Comparison of ENCODE assay signal across 29 cellular contexts in genomic region chr17:74160656-74161500, GRCh38.
"Had no signal": no experiment of that assay in that cellular context is flagged by ENCODE, and none has a peak within 500 bp of the region (broad histone marks: within the 10 kb centered on the region; RNA-seq: fewer than 3 reads in every experiment).

No MANE protein-coding gene starts in this region.

- H3K4me3 ChIP-seq: heart left ventricle, left ventricle myocardium inferior, lung, mucosa of descending colon, pancreas, spleen, thoracic aorta, uterus had no signal

- H3K4me1 ChIP-seq: foreskin keratinocyte, heart left ventricle, left ventricle myocardium inferior, pancreas, uterus had no signal

- H3K36me3 ChIP-seq: heart left ventricle, left ventricle myocardium inferior, pancreas, spleen, thoracic aorta, uterus had no signal

- H3K27ac ChIP-seq: foreskin keratinocyte, heart left ventricle, left ventricle myocardium inferior, pancreas, spleen, thoracic aorta, uterus had no signal

- H3K4me3 Mint-ChIP-seq: activated B cell treated with CpG ODN at 0.5 μM for 24 hours; activated CD8-positive, alpha-beta memory T cell treated with anti-CD3 and anti-CD28 coated beads, Interleukin-2, amount 10 ng/mL, durations not matched to agents 7 days and 5 days; activated CD8-positive, alpha-beta T cell treated with anti-CD3 and anti-CD28 coated beads for 36 hours; activated naive CD4-positive, alpha-beta T cell treated with anti-CD3 and anti-CD28 coated beads for 36 hours; activated naive CD8-positive, alpha-beta T cell treated with anti-CD3 and anti-CD28 coated beads, Interleukin-2, amount 50 U/mL, for 24 hours; endodermal cell; immature natural killer cell; natural killer cell treated with Interleukin-12 subunit alpha and Interleukin-12 subunit beta and Interleukin-15 and Interleukin-18, amount 100 ng/mL, for 72 hours; T-cell had no signal

- H3K9me3 ChIP-seq: heart left ventricle, left ventricle myocardium inferior, mucosa of descending colon, pancreas, spleen, thoracic aorta, uterus had no signal

- H3K4me1 Mint-ChIP-seq: activated CD8-positive, alpha-beta memory T cell treated with anti-CD3 and anti-CD28 coated beads, Interleukin-2, amount 10 ng/mL, durations not matched to agents 7 days and 5 days; activated naive CD8-positive, alpha-beta T cell treated with anti-CD3 and anti-CD28 coated beads, Interleukin-2, amount 50 U/mL, for 24 hours; endodermal cell; immature natural killer cell; T-cell had no signal

- ATAC-seq: activated CD8-positive, alpha-beta memory T cell treated with anti-CD3 and anti-CD28 coated beads, Interleukin-2, amount 10 ng/mL, durations not matched to agents 7 days and 5 days; activated CD8-positive, alpha-beta T cell treated with anti-CD3 and anti-CD28 coated beads for 36 hours; activated naive CD8-positive, alpha-beta T cell treated with anti-CD3 and anti-CD28 coated beads, Interleukin-2, amount 50 U/mL, for 24 hours; esophagus mucosa; foreskin keratinocyte; heart left ventricle; mucosa of descending colon; pancreas; right cardiac atrium; stimulated activated naive CD8-positive, alpha-beta T cell treated with anti-CD3 and anti-CD28 coated beads, Interleukin-15, Interleukin-2, amounts not matched to agents 100 U/mL and 50 U/mL, for 24 hours; T-cell had no signal

- H3K36me3 Mint-ChIP-seq: activated CD8-positive, alpha-beta memory T cell treated with anti-CD3 and anti-CD28 coated beads, Interleukin-2, amount 10 ng/mL, durations not matched to agents 7 days and 5 days; immature natural killer cell; natural killer cell treated with Interleukin-12 subunit alpha and Interleukin-12 subunit beta and Interleukin-15 and Interleukin-18, amount 100 ng/mL, for 72 hours; T-cell had no signal

- H3K27me3 ChIP-seq: foreskin keratinocyte, pancreas, uterus had no signal

- H3K9me3 Mint-ChIP-seq: activated B cell treated with CpG ODN at 0.5 μM for 24 hours; activated CD8-positive, alpha-beta T cell treated with anti-CD3 and anti-CD28 coated beads for 36 hours; activated naive CD8-positive, alpha-beta T cell treated with anti-CD3 and anti-CD28 coated beads, Interleukin-2, amount 50 U/mL, for 24 hours; immature natural killer cell; natural killer cell treated with Interleukin-12 subunit alpha and Interleukin-12 subunit beta and Interleukin-15 and Interleukin-18, amount 100 ng/mL, for 72 hours; T-cell had no signal

- DNase-seq: activated B cell treated with CpG ODN at 0.5 μM for 24 hours; activated CD4-positive, alpha-beta T cell treated with anti-CD3 and anti-CD28 coated beads, Interleukin-2, amount 50 U/mL, for 1 hour; activated CD8-positive, alpha-beta memory T cell treated with anti-CD3 and anti-CD28 coated beads, Interleukin-2, amount 10 ng/mL, durations not matched to agents 7 days and 5 days; activated CD8-positive, alpha-beta T cell treated with anti-CD3 and anti-CD28 coated beads for 36 hours; activated effector memory CD4-positive, alpha-beta T cell treated with anti-CD3 and anti-CD28 coated beads, Interleukin-2, amount 50 U/mL, for 16 hours; activated naive CD4-positive, alpha-beta T cell treated with anti-CD3 and anti-CD28 coated beads for 36 hours; activated naive CD8-positive, alpha-beta T cell treated with anti-CD3 and anti-CD28 coated beads, Interleukin-2, amount 50 U/mL, for 24 hours; activated T-cell treated with anti-CD3 and anti-CD28 coated beads for 4 hours; amygdala; central memory CD4-positive, alpha-beta T cell; endodermal cell; foreskin keratinocyte; hypothalamus; immature natural killer cell; left ventricle myocardium inferior; mesendoderm; mucosa of descending colon; pancreas; right cardiac atrium; spleen; stimulated activated naive CD8-positive, alpha-beta T cell treated with anti-CD3 and anti-CD28 coated beads, Interleukin-15, Interleukin-2, amounts not matched to agents 100 U/mL and 50 U/mL, for 24 hours; trophoblast cell; uterus had no signal

- H3K27ac Mint-ChIP-seq: activated B cell treated with CpG ODN at 0.5 μM for 24 hours; activated CD8-positive, alpha-beta memory T cell treated with anti-CD3 and anti-CD28 coated beads, Interleukin-2, amount 10 ng/mL, durations not matched to agents 7 days and 5 days; activated CD8-positive, alpha-beta T cell treated with anti-CD3 and anti-CD28 coated beads for 36 hours; activated naive CD4-positive, alpha-beta T cell treated with anti-CD3 and anti-CD28 coated beads for 36 hours; activated naive CD8-positive, alpha-beta T cell treated with anti-CD3 and anti-CD28 coated beads, Interleukin-2, amount 50 U/mL, for 24 hours; endodermal cell; immature natural killer cell; natural killer cell treated with Interleukin-12 subunit alpha and Interleukin-12 subunit beta and Interleukin-15 and Interleukin-18, amount 100 ng/mL, for 72 hours; T-cell had no signal
